8 cellular contexts compared by ENCODE assay signal in genomic region chr1:205918955-205919746, GRCh38. TPM values are rescaled to one million over a fixed set of nuclear protein-coding genes. Genes with fewer than 3 reads are reported as not detected.
DNase-seq lines count a peak whose midpoint lies in the region; ATAC-seq and TF ChIP-seq lines count a peak whose summit lies in the region.

No MANE protein-coding gene starts in this region.

- ATAC-seq in heart left ventricle (peak; percentile 47 to 73 (median 56)), psoas muscle (peak; percentile 68 to 80 (median 74))

- DNase-seq in SIG-M5 treated with dmso at 0.1 percent for 504 hours (lab: John Stamatoyannopoulos, UW; ENCODE audit: unreplicated experiment) (peak; percentile 89), SIG-M5 (lab: John Stamatoyannopoulos, UW) (no peak), NCI-H1105 (lab: John Stamatoyannopoulos, UW) (peak; percentile 45), heart left ventricle (peak in 4 of 5 donors; percentile 82 to 86 (median 84)), psoas muscle (peak; percentile 73 to 86), uterus (peak; percentile 69 to 75)
- peak; percentile 39 for DNase-seq in activated naive CD8-positive, alpha-beta T cell treated with anti-CD3 and anti-CD28 coated beads, Interleukin-2, amount 50 U/mL, for 16 hours (ENCODE audit: low read depth, low spot score)

- H3K4me3 ChIP-seq in SU-DHL-6 (ENCODE audit: insufficient read depth, low read length, poor library complexity, severe bottlenecking) (no peak overlapping the region), heart left ventricle (peak overlapping the region in 6 of 12 donors; percentile 0 to 44 (median 36)), psoas muscle (no peak overlapping the region), uterus (no peak overlapping the region)

- H3K4me2 ChIP-seq in SU-DHL-6 (ENCODE audit: low read depth, low read length, poor library complexity, severe bottlenecking): no peak overlapping the region

- H3K9ac ChIP-seq in SU-DHL-6 (ENCODE audit: low read length): no peak overlapping the region

- H3K9me2 ChIP-seq in SU-DHL-6 (replicated peaks; ENCODE audit: insufficient read depth, low read length): no peaks in the 10 kb centered on the region

- TF ChIP-seq CTCF in SU-DHL-6 (IDR thresholded peaks at IDR 0.05; ENCODE audit: insufficient read depth, low read length, poor library complexity, severe bottlenecking): peak; percentile 75
- peak; percentile 79 to 96 (median 89) for TF ChIP-seq CTCF in heart left ventricle (IDR thresholded peaks at IDR 0.05)
- peak; percentile 93 for TF ChIP-seq CTCF in psoas muscle (IDR thresholded peaks at IDR 0.05)
- TF ChIP-seq CTCF in uterus (IDR thresholded peaks at IDR 0.05): peak; percentile 72 to 85 (median 82)

- H3F3A ChIP-seq in SU-DHL-6 (ENCODE audit: insufficient read depth): no peaks in the 10 kb centered on the region

- H3K4me1 ChIP-seq in heart left ventricle (peaks cover 0 to 67% (median 32%) of the 10 kb centered on the region in 12 donors), psoas muscle (peaks cover 47% of the 10 kb centered on the region), uterus (no peaks in the 10 kb centered on the region)

- WGBS in heart left ventricle, 4 donors: 29 to 46% (median 39%) methylated on average over 8 of the region's 8 CpGs
- WGBS in psoas muscle, 3 donors: 24 to 46% (median 30%) methylated on average over 8 of the region's 8 CpGs

- intact Hi-C loops in heart left ventricle (cut with DNase I): loop anchor here in 9 of 10 donors (1.0 to 10.0 kb wide), 11 partner anchors 57 to 262 kb away; partner anchors contain the start of gene SLC41A1 (in 2 of the 9)
- intact Hi-C loops in psoas muscle (cut with DNase I): loop anchor here (1.0 to 5.0 kb wide), 3 partner anchors 58 to 188 kb away; no protein-coding TSS in a partner anchor
- intact Hi-C loops in uterus (cut with DNase I; ENCODE audit: low total_unique reads): loop anchor here (5.0 kb wide), 1 partner anchor 188 kb away; no protein-coding TSS in a partner anchor

- no peak overlapping the region for H2AFZ ChIP-seq in SU-DHL-6 (ENCODE audit: low read depth, low read length, severe bottlenecking)

- TF ChIP-seq POLR2A in heart left ventricle (IDR thresholded peaks at IDR 0.05) (no peak), uterus (IDR thresholded peaks at IDR 0.05) (no peak)

- H3K27ac ChIP-seq in SU-DHL-6 (ENCODE audit: low read depth, low read length) (no peak overlapping the region), heart left ventricle (peak overlapping the region; percentile 68 to 94 (median 86)), psoas muscle (peak overlapping the region; percentile 59), uterus (no peak overlapping the region)

- H4K20me1 ChIP-seq in SU-DHL-6 (ENCODE audit: low read depth, low read length): no peaks in the 10 kb centered on the region

- H3K36me3 ChIP-seq in SU-DHL-6 (ENCODE audit: low read length) (no peaks in the 10 kb centered on the region), heart left ventricle (no peaks in the 10 kb centered on the region), psoas muscle (ENCODE audit: insufficient read depth in 1 of 2, low read depth in 1 of 2) (no peaks in the 10 kb centered on the region), uterus (no peaks in the 10 kb centered on the region)

- H3K9me3 ChIP-seq in SU-DHL-6 (ENCODE audit: insufficient read depth, low read length): no peaks in the 10 kb centered on the region
- no peaks in the 10 kb centered on the region for H3K9me3 ChIP-seq in heart left ventricle
- no peaks in the 10 kb centered on the region for H3K9me3 ChIP-seq in psoas muscle
- no peaks in the 10 kb centered on the region for H3K9me3 ChIP-seq in uterus

- H3K27me3 ChIP-seq in SU-DHL-6 (ENCODE audit: low read length): no peaks in the 10 kb centered on the region
- no peaks in the 10 kb centered on the region for H3K27me3 ChIP-seq in heart left ventricle
- no peaks in the 10 kb centered on the region for H3K27me3 ChIP-seq in psoas muscle (ENCODE audit: insufficient read depth in 3 of 3, low read length in 2 of 3)
- no peaks in the 10 kb centered on the region for H3K27me3 ChIP-seq in uterus

- no peaks in the 10 kb centered on the region for H3K79me2 ChIP-seq in SU-DHL-6 (ENCODE audit: insufficient read depth, low read length)

RNA-seq across cellular contexts. Expression of gene SLC26A9, which starts 24.1 kb away (rescaled TPM):
- total RNA-seq in heart left ventricle (10 to 100 TPM in 5 of 9 donors, 1 to 10 TPM in 4; 5.8 to 39.6 (median 14.3) TPM), psoas muscle (1 to 10 TPM in 1 of 4 donors, under 1 TPM in 3; 0.15 to 5.5 (median 0.47) TPM), uterus (not detected)
- polyA plus RNA-seq in heart left ventricle (10 to 100 TPM in 1 of 2 donors, 1 to 10 TPM in 1; 4.1 to 11.0 TPM), psoas muscle (under 1 TPM; 0.16 to 0.56 (median 0.42) TPM)

Comparison
In these comparisons a context has a peak if more than half of its experiments do, and no peak if none do; other contexts are left out.
1. H3K27ac ChIP-seq: peak in heart left ventricle (12 of 12) and psoas muscle (single experiment); none in SU-DHL-6 (single experiment) and uterus (0 of 2).
2. Peak in every context shown above with its lines, with median percentiles within 50 percentile points of each other: CTCF ChIP-seq.